ENCODE assay signal across 1 cellular context in genomic region chr6:99613705-99614429, GRCh38.
TF ChIP-seq lines count a peak whose summit lies in the region.

No MANE protein-coding gene starts in this region.

TF ChIP-seq in GM12878, 131 proteins besides CTCF, POLR2A, EP300 and RAD21 (continued from another document):
- no peak; the same call in 1 of the 2 replicates for TF ChIP-seq REST (IDR thresholded peaks at IDR 0.05; ENCODE audit: low read depth, low read length)
- TF ChIP-seq NR2F1 (conservative IDR thresholded peaks at IDR 0.05): no peak
- no peak for TF ChIP-seq SIX5 (IDR thresholded peaks at IDR 0.05; ENCODE audit: low read depth, low read length, severe bottlenecking)
- TF ChIP-seq ZNF687 (IDR thresholded peaks at IDR 0.05): peak; percentile 37; the same call in 1 of the 2 replicates
- no peak for TF ChIP-seq CEBPB (IDR thresholded peaks at IDR 0.05; ENCODE audit: borderline replicate concordance in 1 of 2, low read depth in 2 of 2, low read length in 2 of 2)
- TF ChIP-seq FOXM1 (IDR thresholded peaks at IDR 0.05; ENCODE audit: low read depth, low read length): no peak
- TF ChIP-seq TCF3 (IDR thresholded peaks at IDR 0.05; ENCODE audit: borderline replicate concordance, insufficient read depth, low read depth, low read length): 0 out of 2 replicates have a peak, but pooled peaks have one; percentile 8
- no peak for TF ChIP-seq YY1 (IDR thresholded peaks at IDR 0.05; ENCODE audit: low read depth, low read length)
- TF ChIP-seq, protein P1, sequence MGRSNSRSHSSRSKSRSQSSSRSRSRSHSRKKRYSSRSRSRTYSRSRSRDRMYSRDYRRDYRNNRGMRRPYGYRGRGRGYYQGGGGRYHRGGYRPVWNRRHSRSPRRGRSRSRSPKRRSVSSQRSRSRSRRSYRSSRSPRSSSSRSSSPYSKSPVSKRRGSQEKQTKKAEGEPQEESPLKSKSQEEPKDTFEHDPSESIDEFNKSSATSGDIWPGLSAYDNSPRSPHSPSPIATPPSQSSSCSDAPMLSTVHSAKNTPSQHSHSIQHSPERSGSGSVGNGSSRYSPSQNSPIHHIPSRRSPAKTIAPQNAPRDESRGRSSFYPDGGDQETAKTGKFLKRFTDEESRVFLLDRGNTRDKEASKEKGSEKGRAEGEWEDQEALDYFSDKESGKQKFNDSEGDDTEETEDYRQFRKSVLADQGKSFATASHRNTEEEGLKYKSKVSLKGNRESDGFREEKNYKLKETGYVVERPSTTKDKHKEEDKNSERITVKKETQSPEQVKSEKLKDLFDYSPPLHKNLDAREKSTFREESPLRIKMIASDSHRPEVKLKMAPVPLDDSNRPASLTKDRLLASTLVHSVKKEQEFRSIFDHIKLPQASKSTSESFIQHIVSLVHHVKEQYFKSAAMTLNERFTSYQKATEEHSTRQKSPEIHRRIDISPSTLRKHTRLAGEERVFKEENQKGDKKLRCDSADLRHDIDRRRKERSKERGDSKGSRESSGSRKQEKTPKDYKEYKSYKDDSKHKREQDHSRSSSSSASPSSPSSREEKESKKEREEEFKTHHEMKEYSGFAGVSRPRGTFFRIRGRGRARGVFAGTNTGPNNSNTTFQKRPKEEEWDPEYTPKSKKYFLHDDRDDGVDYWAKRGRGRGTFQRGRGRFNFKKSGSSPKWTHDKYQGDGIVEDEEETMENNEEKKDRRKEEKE (IDR thresholded peaks at IDR 0.05): no peak
- TF ChIP-seq SKIL (IDR thresholded peaks at IDR 0.05; ENCODE audit: low read depth, poor library complexity, severe bottlenecking): no peak
- TF ChIP-seq, protein P2, sequence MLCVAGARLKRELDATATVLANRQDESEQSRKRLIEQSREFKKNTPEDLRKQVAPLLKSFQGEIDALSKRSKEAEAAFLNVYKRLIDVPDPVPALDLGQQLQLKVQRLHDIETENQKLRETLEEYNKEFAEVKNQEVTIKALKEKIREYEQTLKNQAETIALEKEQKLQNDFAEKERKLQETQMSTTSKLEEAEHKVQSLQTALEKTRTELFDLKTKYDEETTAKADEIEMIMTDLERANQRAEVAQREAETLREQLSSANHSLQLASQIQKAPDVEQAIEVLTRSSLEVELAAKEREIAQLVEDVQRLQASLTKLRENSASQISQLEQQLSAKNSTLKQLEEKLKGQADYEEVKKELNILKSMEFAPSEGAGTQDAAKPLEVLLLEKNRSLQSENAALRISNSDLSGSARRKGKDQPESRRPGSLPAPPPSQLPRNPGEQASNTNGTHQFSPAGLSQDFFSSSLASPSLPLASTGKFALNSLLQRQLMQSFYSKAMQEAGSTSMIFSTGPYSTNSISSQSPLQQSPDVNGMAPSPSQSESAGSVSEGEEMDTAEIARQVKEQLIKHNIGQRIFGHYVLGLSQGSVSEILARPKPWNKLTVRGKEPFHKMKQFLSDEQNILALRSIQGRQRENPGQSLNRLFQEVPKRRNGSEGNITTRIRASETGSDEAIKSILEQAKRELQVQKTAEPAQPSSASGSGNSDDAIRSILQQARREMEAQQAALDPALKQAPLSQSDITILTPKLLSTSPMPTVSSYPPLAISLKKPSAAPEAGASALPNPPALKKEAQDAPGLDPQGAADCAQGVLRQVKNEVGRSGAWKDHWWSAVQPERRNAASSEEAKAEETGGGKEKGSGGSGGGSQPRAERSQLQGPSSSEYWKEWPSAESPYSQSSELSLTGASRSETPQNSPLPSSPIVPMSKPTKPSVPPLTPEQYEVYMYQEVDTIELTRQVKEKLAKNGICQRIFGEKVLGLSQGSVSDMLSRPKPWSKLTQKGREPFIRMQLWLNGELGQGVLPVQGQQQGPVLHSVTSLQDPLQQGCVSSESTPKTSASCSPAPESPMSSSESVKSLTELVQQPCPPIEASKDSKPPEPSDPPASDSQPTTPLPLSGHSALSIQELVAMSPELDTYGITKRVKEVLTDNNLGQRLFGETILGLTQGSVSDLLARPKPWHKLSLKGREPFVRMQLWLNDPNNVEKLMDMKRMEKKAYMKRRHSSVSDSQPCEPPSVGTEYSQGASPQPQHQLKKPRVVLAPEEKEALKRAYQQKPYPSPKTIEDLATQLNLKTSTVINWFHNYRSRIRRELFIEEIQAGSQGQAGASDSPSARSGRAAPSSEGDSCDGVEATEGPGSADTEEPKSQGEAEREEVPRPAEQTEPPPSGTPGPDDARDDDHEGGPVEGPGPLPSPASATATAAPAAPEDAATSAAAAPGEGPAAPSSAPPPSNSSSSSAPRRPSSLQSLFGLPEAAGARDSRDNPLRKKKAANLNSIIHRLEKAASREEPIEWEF (IDR thresholded peaks at IDR 0.05; ENCODE audit: insufficient replicate concordance, low read depth, low read length): no peak
- TF ChIP-seq, protein P3, sequence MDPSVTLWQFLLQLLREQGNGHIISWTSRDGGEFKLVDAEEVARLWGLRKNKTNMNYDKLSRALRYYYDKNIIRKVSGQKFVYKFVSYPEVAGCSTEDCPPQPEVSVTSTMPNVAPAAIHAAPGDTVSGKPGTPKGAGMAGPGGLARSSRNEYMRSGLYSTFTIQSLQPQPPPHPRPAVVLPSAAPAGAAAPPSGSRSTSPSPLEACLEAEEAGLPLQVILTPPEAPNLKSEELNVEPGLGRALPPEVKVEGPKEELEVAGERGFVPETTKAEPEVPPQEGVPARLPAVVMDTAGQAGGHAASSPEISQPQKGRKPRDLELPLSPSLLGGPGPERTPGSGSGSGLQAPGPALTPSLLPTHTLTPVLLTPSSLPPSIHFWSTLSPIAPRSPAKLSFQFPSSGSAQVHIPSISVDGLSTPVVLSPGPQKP (IDR thresholded peaks at IDR 0.05; ENCODE audit: low read depth, low read length): no peak
- no peak for TF ChIP-seq ATF7 (IDR thresholded peaks at IDR 0.05; ENCODE audit: low read depth)
